In the genomic region with DNA sequence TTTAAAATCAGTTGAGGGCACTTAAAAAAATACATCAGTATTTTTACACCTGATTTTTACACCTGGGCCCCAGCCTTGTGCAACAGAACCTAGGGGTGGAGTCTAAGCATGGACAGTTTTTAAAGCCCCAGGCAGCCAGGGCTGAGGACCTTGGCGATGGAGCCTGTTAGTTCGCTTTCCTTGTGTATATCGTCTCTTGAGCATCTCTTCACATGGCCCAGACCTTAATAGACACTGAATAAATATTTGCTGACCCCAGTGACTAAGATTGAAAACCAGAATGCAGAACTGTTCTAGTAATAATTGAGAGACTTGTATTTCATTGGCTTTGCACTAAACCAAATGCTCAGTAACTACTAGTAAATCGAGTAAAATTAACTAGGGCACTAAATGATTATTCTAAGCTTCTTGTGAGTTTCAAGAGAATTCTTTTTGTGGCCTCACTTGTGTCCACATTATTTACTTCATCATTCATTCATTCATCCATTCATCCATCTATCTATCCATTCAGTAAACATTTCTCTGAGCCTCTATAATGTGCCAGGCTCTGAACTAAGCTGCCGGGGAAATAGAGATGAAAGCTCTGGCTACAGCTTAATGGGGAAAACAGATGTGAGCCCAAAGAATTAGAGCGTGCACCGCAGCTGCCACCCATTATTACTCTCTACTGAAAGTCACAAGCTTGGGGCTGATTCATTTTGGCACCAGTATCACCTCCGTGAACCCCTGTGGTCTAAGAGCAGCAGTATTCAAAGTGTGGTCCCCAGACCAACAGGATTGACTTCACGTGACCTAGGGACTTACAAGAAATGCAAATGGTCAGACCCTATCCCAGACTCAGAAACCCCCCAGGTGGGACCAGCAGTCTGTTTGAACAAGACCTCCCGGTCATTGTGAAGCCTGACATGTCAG, we compare ENCODE assay signal across 8 cellular contexts. TPM values are rescaled to one million over a fixed set of nuclear protein-coding genes. Genes with fewer than 3 reads are reported as not detected.
DNase-seq lines count a peak whose midpoint lies in the region; ATAC-seq and TF ChIP-seq lines count a peak whose summit lies in the region.

No MANE protein-coding gene starts in this region.

- no peaks in the 10 kb centered on the region for H3K27me3 Mint-ChIP-seq in MCF 10A (ENCODE audit: insufficient read depth, unreplicated experiment)
- H3K27me3 Mint-ChIP-seq in activated CD4-positive, alpha-beta memory T cell treated with anti-CD3 and anti-CD28 coated beads, Interleukin-2, amount 10 ng/mL, durations not matched to agents 7 days and 5 days, result peaks cover 8% of the 10 kb centered on the region

- CTCF ChIA-PET in MCF 10A (lab: Yijun Ruan, JAX), result interaction anchor here (0.5 to 0.7 kb wide), 5 partner anchors 8 to 179 kb away, joined by 3 to 4 read pairs (median 3); no protein-coding TSS in a partner anchor
- CTCF ChIA-PET in activated CD4-positive, alpha-beta memory T cell treated with anti-CD3 and anti-CD28 coated beads, Interleukin-2, amount 10 ng/mL, durations not matched to agents 7 days and 5 days (lab: Charles Lee), result interaction anchor here (0.6 to 1.9 kb wide), 5 partner anchors 63 to 197 kb away, joined by 3 to 24 read pairs (median 3); partner anchors contain the start of genes CFAP251 and PSMD9

- H3K9me3 Mint-ChIP-seq in MCF 10A (ENCODE audit: unreplicated experiment), result no peaks in the 10 kb centered on the region
- H3K9me3 Mint-ChIP-seq in activated CD4-positive, alpha-beta memory T cell treated with anti-CD3 and anti-CD28 coated beads, Interleukin-2, amount 10 ng/mL, durations not matched to agents 7 days and 5 days, result no peaks in the 10 kb centered on the region

- no peak overlapping the region for H3K4me3 Mint-ChIP-seq in MCF 10A (ENCODE audit: unreplicated experiment)
- no peak overlapping the region for H3K4me3 Mint-ChIP-seq in activated CD4-positive, alpha-beta memory T cell treated with anti-CD3 and anti-CD28 coated beads, Interleukin-2, amount 10 ng/mL, durations not matched to agents 7 days and 5 days

- H3K4me3 ChIP-seq in breast epithelium (no peak overlapping the region), thyroid gland (replicated peaks in 1 of 3) (no peak overlapping the region), aorta (ENCODE audit: low read length in 2 of 2) (no peak overlapping the region)

- H3K9me3 ChIP-seq in breast epithelium (no peaks in the 10 kb centered on the region), thyroid gland (no peaks in the 10 kb centered on the region), aorta (ENCODE audit: control insufficient read depth, low read length) (no peaks in the 10 kb centered on the region)

- intact Hi-C loops in MCF 10A (cut with micrococcal nuclease) (no loop called here), breast epithelium (cut with DNase I; ENCODE audit: low total_unique reads) (no loop called here), thyroid gland (cut with DNase I) (no loop called here), aorta (cut with DNase I) (no loop called here)

- DNase-seq in MCF 10A (ENCODE audit: unreplicated experiment) (no peak), breast epithelium (ENCODE audit: low spot score in 2 of 2) (no peak), thyroid gland (no peak), NOMO-1 treated with DMSO at 0.1 percent for 48 hours (lab: John Stamatoyannopoulos, UW; ENCODE audit: unreplicated experiment) (no peak), HuH-7 (ENCODE audit: low spot score) (no peak), aorta (no peak)
- peak; percentile 38 for DNase-seq in activated CD4-positive, alpha-beta memory T cell treated with anti-CD3 and anti-CD28 coated beads, Interleukin-2, amount 10 ng/mL, durations not matched to agents 7 days and 5 days

- H3K27ac ChIP-seq in breast epithelium (peak overlapping the region in 1 of 2 donors; percentile 78), thyroid gland (peak overlapping the region in 2 of 3 donors; percentile 54 to 91), aorta (ENCODE audit: low read depth in 1 of 2, low read length in 2 of 2) (no peak overlapping the region)

- peaks cover 9% of the 10 kb centered on the region for H3K4me1 Mint-ChIP-seq in MCF 10A (ENCODE audit: insufficient read depth, unreplicated experiment)
- H3K4me1 Mint-ChIP-seq in activated CD4-positive, alpha-beta memory T cell treated with anti-CD3 and anti-CD28 coated beads, Interleukin-2, amount 10 ng/mL, durations not matched to agents 7 days and 5 days, result peaks cover 19% of the 10 kb centered on the region

- peak; percentile 79 for ATAC-seq in HG02870 (IDR thresholded peaks at IDR 0.05; ENCODE audit: unreplicated experiment)
- ATAC-seq in aorta (ENCODE audit: low FRiP score), result no peak

- no peaks in the 10 kb centered on the region for H3K4me1 ChIP-seq in breast epithelium
- H3K4me1 ChIP-seq in thyroid gland, result peaks cover 1 to 10% of the 10 kb centered on the region in 2 donors
- H3K4me1 ChIP-seq in aorta (ENCODE audit: control insufficient read depth in 1 of 2, insufficient read depth in 2 of 2, low read length in 2 of 2), result peaks cover 0 to under 1% of the 10 kb centered on the region in 2 donors

- no peak for TF ChIP-seq CTCF in MCF 10A (IDR thresholded peaks at IDR 0.05; ENCODE audit: unreplicated experiment)
- TF ChIP-seq CTCF in breast epithelium (IDR thresholded peaks at IDR 0.05), result no peak
- no peak for TF ChIP-seq CTCF in thyroid gland (IDR thresholded peaks at IDR 0.05)

- no peak for TF ChIP-seq POLR2A in breast epithelium (IDR thresholded peaks at IDR 0.05)
- no peak for TF ChIP-seq POLR2A in thyroid gland (IDR thresholded peaks at IDR 0.05)

- 81 to 82% methylated on average over 10 of the region's 10 CpGs for WGBS in thyroid gland, 2 donors
- 80 to 86% methylated on average over 10 of the region's 10 CpGs for WGBS in aorta, 2 donors

- no peaks in the 10 kb centered on the region for H3K27me3 ChIP-seq in breast epithelium
- H3K27me3 ChIP-seq in thyroid gland, result no peaks in the 10 kb centered on the region
- H3K27me3 ChIP-seq in aorta (ENCODE audit: control insufficient read depth in 1 of 2, insufficient read depth in 2 of 2, low read length in 1 of 2), result no peaks in the 10 kb centered on the region

- POLR2A ChIA-PET in MCF 10A (lab: Yijun Ruan, JAX), result interaction anchor here (0.8 to 3.3 kb wide), 15 partner anchors 10 to 1303 kb away, joined by 3 to 44 read pairs (median 4); partner anchors contain the start of genes BCL7A and PSMD9
- POLR2A ChIA-PET in activated CD4-positive, alpha-beta memory T cell treated with anti-CD3 and anti-CD28 coated beads, Interleukin-2, amount 10 ng/mL, durations not matched to agents 7 days and 5 days (lab: Charles Lee), result interaction anchor here (0.7 to 1.9 kb wide), 3 partner anchors 16 to 72 kb away, joined by 3 to 8 read pairs (median 8); partner anchors contain the start of genes BCL7A and CFAP251

- H3K27ac Mint-ChIP-seq in MCF 10A (ENCODE audit: low read depth, unreplicated experiment), result peak overlapping the region; percentile 90
- H3K27ac Mint-ChIP-seq in activated CD4-positive, alpha-beta memory T cell treated with anti-CD3 and anti-CD28 coated beads, Interleukin-2, amount 10 ng/mL, durations not matched to agents 7 days and 5 days, result no peak overlapping the region

- H3K36me3 ChIP-seq in breast epithelium (no peaks in the 10 kb centered on the region), thyroid gland (no peaks in the 10 kb centered on the region), aorta (ENCODE audit: control insufficient read depth in 1 of 2, insufficient read depth in 2 of 2, low read length in 1 of 2) (no peaks in the 10 kb centered on the region)

- H3K36me3 Mint-ChIP-seq in MCF 10A (ENCODE audit: insufficient read depth, unreplicated experiment), result no peaks in the 10 kb centered on the region
- H3K36me3 Mint-ChIP-seq in activated CD4-positive, alpha-beta memory T cell treated with anti-CD3 and anti-CD28 coated beads, Interleukin-2, amount 10 ng/mL, durations not matched to agents 7 days and 5 days (ENCODE audit: low read depth), result no peaks in the 10 kb centered on the region

- no TSS peak for BruUV-seq in MCF 10A (replicated peaks; lab: Mats Ljungman, UMichigan)

RNA-seq across cellular contexts. Expression of gene BCL7A, which starts 30.7 kb away (rescaled TPM):
- 17.9 and 18.1 TPM in 2 replicates for total RNA-seq in MCF 10A (2022)
- 10 to 100 TPM in 1 of 3 donors, 1 to 10 TPM in 2; 6.2 to 13.5 (median 8.8) TPM for total RNA-seq in breast epithelium
- 1 to 10 TPM; 3.7 to 4.2 TPM for total RNA-seq in activated CD4-positive, alpha-beta memory T cell treated with anti-CD3 and anti-CD28 coated beads, Interleukin-2, amount 10 ng/mL, durations not matched to agents 7 days and 5 days
- total RNA-seq in thyroid gland, result 10 to 100 TPM; 18.3 to 27.2 (median 22.7) TPM
- 1 to 10 TPM; 6.2 to 6.3 TPM for total RNA-seq in aorta
- polyA plus RNA-seq in aorta, result 1 to 10 TPM; 1.1 to 2.7 TPM

Comparison
In these comparisons a context has a peak if more than half of its experiments do, and no peak if none do; other contexts are left out.
1. H3K27ac ChIP-seq: peak in thyroid gland (2 of 3); none in aorta (0 of 2).